Comparison of ENCODE assay signal across 8 cellular contexts in the genomic region with DNA sequence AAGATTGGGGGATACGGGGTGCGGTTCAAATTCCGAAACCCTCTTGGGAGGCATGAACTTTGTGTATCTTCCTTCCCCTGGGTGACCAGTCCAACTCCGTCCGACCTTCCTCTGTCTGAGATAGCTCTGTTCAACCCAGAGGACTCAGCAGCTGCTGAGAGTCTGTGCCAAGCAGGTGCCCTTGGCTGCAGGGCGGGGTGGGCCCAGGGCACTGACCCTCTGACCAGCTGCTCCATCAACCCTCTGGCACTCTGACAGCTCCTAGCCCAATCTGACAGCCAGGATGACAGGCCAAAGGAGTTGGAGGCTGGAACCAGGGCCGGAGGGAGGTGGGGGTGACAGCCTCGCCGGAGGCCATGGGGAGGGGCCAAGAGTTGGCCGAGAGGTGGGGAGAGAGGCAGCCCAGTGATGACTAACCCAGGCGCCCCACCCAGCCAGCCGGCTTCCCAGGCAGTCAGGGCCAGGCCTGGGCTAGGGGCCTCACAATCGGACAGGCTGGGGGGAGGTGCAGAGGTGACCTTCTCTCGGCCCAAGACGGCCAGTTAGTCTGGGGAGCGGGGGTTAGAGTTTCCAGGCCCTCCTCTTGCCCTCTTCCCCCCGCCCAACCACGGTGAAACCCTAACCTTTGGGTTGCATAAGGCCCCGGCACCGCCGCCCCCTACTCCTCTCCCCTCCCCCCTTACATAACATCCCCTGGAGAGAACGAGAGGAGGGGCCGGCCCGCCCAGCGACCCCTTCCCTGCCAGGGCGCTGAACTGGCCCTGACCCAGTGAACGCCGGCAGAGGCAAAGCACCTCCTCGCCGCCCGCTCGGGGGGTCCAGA.
DNase-seq lines count a peak whose midpoint lies in the region; ATAC-seq and TF ChIP-seq lines count a peak whose summit lies in the region.

No MANE protein-coding gene starts in this region.

- H3K9me3 ChIP-seq in OCI-LY1 (ENCODE audit: low read length) = no peaks in the 10 kb centered on the region

- no peak overlapping the region for H3K27ac Mint-ChIP-seq in activated naive CD4-positive, alpha-beta T cell treated with anti-CD3 and anti-CD28 coated beads, Interleukin-2, amount 10 ng/mL, durations not matched to agents 7 days and 5 days

- H3K4me3 Mint-ChIP-seq in activated naive CD4-positive, alpha-beta T cell treated with anti-CD3 and anti-CD28 coated beads, Interleukin-2, amount 10 ng/mL, durations not matched to agents 7 days and 5 days = peak overlapping the region; percentile 90

- H3K4me1 Mint-ChIP-seq in activated naive CD4-positive, alpha-beta T cell treated with anti-CD3 and anti-CD28 coated beads, Interleukin-2, amount 10 ng/mL, durations not matched to agents 7 days and 5 days = peaks cover 57% of the 10 kb centered on the region

- H3K36me3 Mint-ChIP-seq in activated naive CD4-positive, alpha-beta T cell treated with anti-CD3 and anti-CD28 coated beads, Interleukin-2, amount 10 ng/mL, durations not matched to agents 7 days and 5 days = peaks cover 17% of the 10 kb centered on the region

- no peak overlapping the region for H2AFZ ChIP-seq in OCI-LY1 (ENCODE audit: low read length)

- no peaks in the 10 kb centered on the region for H4K20me1 ChIP-seq in OCI-LY1 (ENCODE audit: insufficient read depth, low read length)

- no peak overlapping the region for H3K27ac ChIP-seq in OCI-LY1 (ENCODE audit: low read depth, low read length, poor library complexity, severe bottlenecking)

- no peaks in the 10 kb centered on the region for H3K79me2 ChIP-seq in OCI-LY1 (ENCODE audit: insufficient read depth, low read length)

- H3K36me3 ChIP-seq in GM06990 (ENCODE audit: control insufficient read depth, insufficient read depth, low read length) = peaks cover 12% of the 10 kb centered on the region
- no peaks in the 10 kb centered on the region for H3K36me3 ChIP-seq in OCI-LY1 (ENCODE audit: insufficient read depth, low read length)

- H3K4me3 ChIP-seq in GM06990 (replicated peaks; ENCODE audit: low read depth, low read length) (peak overlapping the region; percentile 88), OCI-LY1 (ENCODE audit: low read depth, low read length, poor library complexity, severe bottlenecking) (peak overlapping the region; percentile 74)

- H3K9me2 ChIP-seq in OCI-LY1 (ENCODE audit: low read depth, low read length) = no peaks in the 10 kb centered on the region

- DNase-seq in GM06990 (ENCODE audit: extremely low read depth, insufficient read length) = no peak
- peak; percentile 70 for DNase-seq in activated naive CD4-positive, alpha-beta T cell treated with anti-CD3 and anti-CD28 coated beads, Interleukin-2, amount 10 ng/mL, durations not matched to agents 7 days and 5 days
- DNase-seq in glomerular visceral epithelial cell (ENCODE audit: extremely low spot score) = peak; percentile 89
- peak in 29 of 56 donors; percentile 5 to 85 (median 42) for DNase-seq in nucleus accumbens (lab: John Stamatoyannopoulos, UW)
- DNase-seq in OCI-M2 (lab: John Stamatoyannopoulos, UW; ENCODE audit: unreplicated experiment) = no peak
- DNase-seq in NCI-H1436 (lab: John Stamatoyannopoulos, UW) = no peak

- CTCF ChIA-PET in activated naive CD4-positive, alpha-beta T cell treated with anti-CD3 and anti-CD28 coated beads, Interleukin-2, amount 10 ng/mL, durations not matched to agents 7 days and 5 days (lab: Charles Lee) = interaction anchor here (0.7 to 1.6 kb wide), 2 partner anchors 69 to 310 kb away, joined by 3 read pairs; no protein-coding TSS in a partner anchor

- H3K4me2 ChIP-seq in OCI-LY1 (ENCODE audit: low read length) = peak overlapping the region; percentile 67

- peaks cover 31% of the 10 kb centered on the region for H3K4me1 ChIP-seq in OCI-LY1 (ENCODE audit: insufficient read depth, low read length, severe bottlenecking)

- no peak for ATAC-seq in HG02870 (IDR thresholded peaks at IDR 0.05; ENCODE audit: unreplicated experiment)

- no peaks in the 10 kb centered on the region for H3K9me3 Mint-ChIP-seq in activated naive CD4-positive, alpha-beta T cell treated with anti-CD3 and anti-CD28 coated beads, Interleukin-2, amount 10 ng/mL, durations not matched to agents 7 days and 5 days

- no peak for TF ChIP-seq CTCF in GM06990 (IDR thresholded peaks at IDR 0.05; ENCODE audit: insufficient read depth, low read length, poor library complexity, severe bottlenecking)
- no peak for TF ChIP-seq CTCF in OCI-LY1 (IDR thresholded peaks at IDR 0.05; ENCODE audit: low read length)

- H3K9ac ChIP-seq in OCI-LY1 (ENCODE audit: low read length) = peak overlapping the region; percentile 47

- peaks cover 52% of the 10 kb centered on the region for H3K27me3 Mint-ChIP-seq in activated naive CD4-positive, alpha-beta T cell treated with anti-CD3 and anti-CD28 coated beads, Interleukin-2, amount 10 ng/mL, durations not matched to agents 7 days and 5 days

- peaks cover 4% of the 10 kb centered on the region; the same call in 1 of the 2 replicates for H3F3A ChIP-seq in OCI-LY1 (ENCODE audit: insufficient read depth, low read length)

- H3K27me3 ChIP-seq in GM06990 (replicated peaks; ENCODE audit: control insufficient read depth, insufficient read depth, low read length) (no peaks in the 10 kb centered on the region), OCI-LY1 (ENCODE audit: insufficient read depth, low read length) (peaks cover 4% of the 10 kb centered on the region; the same call in 1 of the 2 replicates)

Comparison
In these comparisons a context has a peak if more than half of its experiments do, and no peak if none do; other contexts are left out.
1. DNase-seq: peak in activated naive CD4-positive, alpha-beta T cell treated with anti-CD3 and anti-CD28 coated beads, Interleukin-2, amount 10 ng/mL, durations not matched to agents 7 days and 5 days (single experiment), glomerular visceral epithelial cell (single experiment) and nucleus accumbens (29 of 56); none in GM06990 (single experiment), OCI-M2 (single experiment) and NCI-H1436 (single experiment).